Comparison of ENCODE assay signal across 10 cellular contexts in genomic region chr19:17338440-17339078, GRCh38. TPM values are rescaled to one million over a fixed set of nuclear protein-coding genes. Genes with fewer than 3 reads are reported as not detected.
DNase-seq lines count a peak whose midpoint lies in the region; TF ChIP-seq lines count a peak whose summit lies in the region.
"Had no signal": no experiment of that assay in that cellular context is flagged by ENCODE, and none has a peak within 500 bp of the region (broad histone marks: within the 10 kb centered on the region; RNA-seq: fewer than 3 reads in every experiment).

No MANE protein-coding gene starts in this region.

- intact Hi-C loops in sigmoid colon (cut with DNase I), result no loop called here

- H3K4me1 ChIP-seq in esophagus (ENCODE audit: control insufficient read depth in 2 of 2, insufficient read depth in 2 of 2, low read length in 1 of 2) (peaks cover 13 to 20% of the 10 kb centered on the region in 2 donors), sigmoid colon (peaks cover 0 to 43% (median 35%) of the 10 kb centered on the region in 4 donors)

- TF ChIP-seq EP300 in sigmoid colon (IDR thresholded peaks at IDR 0.05), result no peak

- CTCF ChIA-PET in RWPE1 (lab: Yijun Ruan, JAX), result no interaction called here

- no peaks in the 10 kb centered on the region for H3K27me3 ChIP-seq in esophagus (ENCODE audit: control insufficient read depth in 1 of 2, insufficient read depth in 2 of 2, low read length in 2 of 2)
- no peaks in the 10 kb centered on the region for H3K27me3 ChIP-seq in sigmoid colon

- H3K4me3 ChIP-seq in GM12865 (ENCODE audit: low read depth, low read length) (peak overlapping the region; percentile 82), esophagus (ENCODE audit: low read depth in 1 of 2, low read length in 2 of 2) (peak overlapping the region; percentile 66 to 69), sigmoid colon (peak overlapping the region in 3 of 4 donors; percentile 58 to 81 (median 74))

- peaks cover 6 to 15% of the 10 kb centered on the region in 2 donors for H3K36me3 ChIP-seq in esophagus (ENCODE audit: control insufficient read depth in 2 of 2, insufficient read depth in 2 of 2, low read length in 1 of 2)
- H3K36me3 ChIP-seq in sigmoid colon, result peaks cover 0 to 17% (median 0%) of the 10 kb centered on the region in 4 donors

- H3K9me3 ChIP-seq in esophagus (ENCODE audit: control insufficient read depth in 2 of 2, insufficient read depth in 1 of 2, low read depth in 1 of 2, low read length in 1 of 2), result peaks cover 0 to 2% of the 10 kb centered on the region in 2 donors
- H3K9me3 ChIP-seq in sigmoid colon, result no peaks in the 10 kb centered on the region

- POLR2A ChIA-PET in RWPE1 (lab: Yijun Ruan, JAX; ENCODE audit: low non-redundant PET), result interaction anchor here (0.6 kb wide), 1 partner anchor 275 kb away, joined by 4 read pairs; no protein-coding TSS in a partner anchor

- WGBS in esophagus, 2 donors, result 87 to 90% methylated on average over 29 of the region's 29 CpGs
- 95 to 97% methylated on average over 29 of the region's 29 CpGs for WGBS in sigmoid colon, 2 donors

- DNase-seq in GM12865 (ENCODE audit: low read depth) (no peak), RWPE1 (ENCODE audit: low spot score) (no peak), sigmoid colon (no peak), SK-N-DZ (ENCODE audit: low spot score) (no peak), NCI-H187 (lab: John Stamatoyannopoulos, UW) (no peak), NCI-H2029 (lab: John Stamatoyannopoulos, UW) (no peak)
- DNase-seq in activated CD4-positive, CD25-positive, alpha-beta regulatory T cell (lab: John Stamatoyannopoulos, UW), result no peak
- DNase-seq: NCI-H2107, occipital lobe had no signal

- TF ChIP-seq CTCF in GM12865 (IDR thresholded peaks at IDR 0.05; ENCODE audit: insufficient read depth, low read depth, low read length, missing control alignments) (no peak), RWPE1 (conservative IDR thresholded peaks at IDR 0.05; ENCODE audit: low read depth) (no peak), sigmoid colon (IDR thresholded peaks at IDR 0.05) (no peak)

- peak overlapping the region; percentile 98 for H3K27ac ChIP-seq in RWPE1
- H3K27ac ChIP-seq in esophagus (ENCODE audit: low read depth in 2 of 2, low read length in 1 of 2), result no peak overlapping the region
- no peak overlapping the region for H3K27ac ChIP-seq in sigmoid colon

- no peak for TF ChIP-seq POLR2A in sigmoid colon (IDR thresholded peaks at IDR 0.05)

RNA-seq across cellular contexts. Expression of gene GTPBP3, which starts 1.2 kb away (rescaled TPM):
- 10 to 100 TPM; 13.5 to 20.2 TPM for polyA plus RNA-seq in esophagus
- 10 to 100 TPM in 3 of 4 donors, 1 to 10 TPM in 1; 4.6 to 22.2 (median 15.4) TPM for total RNA-seq in sigmoid colon
- 10 to 100 TPM in 1 of 3 donors, 1 to 10 TPM in 2; 3.7 to 16.0 (median 4.8) TPM for polyA plus RNA-seq in sigmoid colon
- 66.6 and 71.1 TPM in 2 replicates for polyA plus RNA-seq in SK-N-DZ (2014; cell fraction: cytosol; rRNA removed)
- 107 and 148 TPM in 2 replicates for polyA plus RNA-seq in SK-N-DZ (2014; cell fraction: nucleus; rRNA removed)

RNA-seq across cellular contexts. Expression of gene ANO8, which starts 3.9 kb away (rescaled TPM):
- polyA plus RNA-seq in esophagus (10 to 100 TPM in 1 of 2 donors, 1 to 10 TPM in 1; 9.7 to 28.0 TPM), sigmoid colon (1 to 10 TPM in 2 of 3 donors, under 1 TPM in 1; 0.46 to 5.4 (median 1.2) TPM)
- total RNA-seq in sigmoid colon, result 10 to 100 TPM in 1 of 4 donors, 1 to 10 TPM in 3; 2.0 to 10.5 (median 2.7) TPM
- polyA plus RNA-seq in SK-N-DZ (2014; cell fraction: cytosol; rRNA removed), result 9.5 and 13.7 TPM in 2 replicates
- polyA plus RNA-seq in SK-N-DZ (2014; cell fraction: nucleus; rRNA removed), result 36.9 and 54.0 TPM in 2 replicates

RNA-seq across cellular contexts. Expression of gene DDA1, which starts 29.2 kb away (rescaled TPM):
- polyA plus RNA-seq in esophagus (10 to 100 TPM; 40.3 to 41.4 TPM), sigmoid colon (100 to 1,000 TPM in 1 of 3 donors, 10 to 100 TPM in 2; 57.1 to 101 (median 82.6) TPM)
- total RNA-seq in sigmoid colon, result 10 to 100 TPM in 2 of 4 donors, 1 to 10 TPM in 2; 6.1 to 10.3 (median 8.7) TPM
- polyA plus RNA-seq in SK-N-DZ (2014; cell fraction: cytosol; rRNA removed), result 44.1 and 49.6 TPM in 2 replicates
- polyA plus RNA-seq in SK-N-DZ (2014; cell fraction: nucleus; rRNA removed), result 23.0 and 29.2 TPM in 2 replicates

RNA-seq across cellular contexts. Expression of gene MRPL34, which starts 32.9 kb away (rescaled TPM):
- 100 to 1,000 TPM in 1 of 2 donors, 10 to 100 TPM in 1; 72.1 to 102 TPM for polyA plus RNA-seq in esophagus
- total RNA-seq in sigmoid colon, result 100 to 1,000 TPM; 174 to 390 (median 267) TPM
- 100 to 1,000 TPM; 217 to 476 (median 275) TPM for polyA plus RNA-seq in sigmoid colon
- 73.2 and 107 TPM in 2 replicates for polyA plus RNA-seq in SK-N-DZ (2014; cell fraction: cytosol; rRNA removed)
- 61.5 and 94.1 TPM in 2 replicates for polyA plus RNA-seq in SK-N-DZ (2014; cell fraction: nucleus; rRNA removed)

RNA-seq across cellular contexts. Expression of gene ABHD8, which starts 35.3 kb away (rescaled TPM):
- polyA plus RNA-seq in esophagus, result 1 to 10 TPM; 3.4 to 4.5 TPM
- 10 to 100 TPM; 15.5 to 21.9 (median 18.8) TPM for total RNA-seq in sigmoid colon
- 1 to 10 TPM; 4.2 to 9.0 (median 7.4) TPM for polyA plus RNA-seq in sigmoid colon
- polyA plus RNA-seq in SK-N-DZ (2014; cell fraction: cytosol; rRNA removed), result 20.4 and 20.5 TPM in 2 replicates
- polyA plus RNA-seq in SK-N-DZ (2014; cell fraction: nucleus; rRNA removed), result 9.9 and 11.1 TPM in 2 replicates
